In genomic region chr1:231040800-231041704, GRCh38 we compare ENCODE assay signal across 8 cellular contexts. TPM values are rescaled to one million over a fixed set of nuclear protein-coding genes. Genes with fewer than 3 reads are reported as not detected.
DNase-seq lines count a peak whose midpoint lies in the region; TF ChIP-seq lines count a peak whose summit lies in the region.

No MANE protein-coding gene starts in this region.

- peak overlapping the region in 1 of 2 donors; percentile 30 for H3K27ac ChIP-seq in ascending aorta
- no peak overlapping the region for H3K27ac ChIP-seq in iPS-20b (ENCODE audit: low read length)
- peak overlapping the region; percentile 21 for H3K27ac ChIP-seq in substantia nigra (ENCODE audit: low read depth, low read length, poor library complexity, severe bottlenecking)

- no peaks in the 10 kb centered on the region for H3K9me3 ChIP-seq in ascending aorta
- no peaks in the 10 kb centered on the region for H3K9me3 ChIP-seq in iPS-20b (ENCODE audit: insufficient read depth, low read depth, low read length)

- no peak for TF ChIP-seq CTCF in ascending aorta (IDR thresholded peaks at IDR 0.05)

- H3K36me3 ChIP-seq in ascending aorta (no peaks in the 10 kb centered on the region), iPS-20b (ENCODE audit: insufficient read depth, low read depth, low read length) (no peaks in the 10 kb centered on the region)

- no peak overlapping the region for H3K9ac ChIP-seq in iPS-20b (ENCODE audit: low read depth, low read length)

- no peaks in the 10 kb centered on the region for H3K27me3 ChIP-seq in ascending aorta
- H3K27me3 ChIP-seq in iPS-20b (ENCODE audit: insufficient read depth, low read length): peaks cover 98% of the 10 kb centered on the region

- DNase-seq in NCI-H748 (lab: John Stamatoyannopoulos, UW; ENCODE audit: unreplicated experiment) (peak; percentile 6), NCI-H748 treated with DMSO at 0.1 percent for 48 hours (lab: John Stamatoyannopoulos, UW) (no peak), ascending aorta (ENCODE audit: low spot score in 2 of 2) (no peak), substantia nigra (lab: John Stamatoyannopoulos, UW) (peak in 4 of 49 donors; percentile 29 to 57 (median 34)), mucosa of gallbladder (ENCODE audit: low spot score) (no peak), cerebellar cortex (ENCODE audit: low spot score) (no peak), SK-N-DZ (ENCODE audit: low spot score) (no peak)

- H3K4me3 ChIP-seq in ascending aorta: peak overlapping the region; percentile 87
- H3K4me3 ChIP-seq in iPS-20b (ENCODE audit: low read length): peak overlapping the region; percentile 59; the same call in 1 of the 2 replicates

- H3K4me1 ChIP-seq in ascending aorta: peaks cover 6 to 13% of the 10 kb centered on the region in 2 donors
- H3K4me1 ChIP-seq in iPS-20b (ENCODE audit: insufficient read depth, low read length): no peaks in the 10 kb centered on the region

- intact Hi-C loops in ascending aorta (cut with DNase I): loop anchor here (5.0 kb wide), 1 partner anchor 189 kb away; no protein-coding TSS in a partner anchor

RNA-seq across cellular contexts. Expression of gene FAM89A, which starts 1.0 kb away (rescaled TPM):
- total RNA-seq in ascending aorta (47.5 TPM), mucosa of gallbladder (4.0 TPM)
- polyA plus RNA-seq in SK-N-DZ (2014; cell fraction: cytosol; rRNA removed): 38.6 and 40.9 TPM in 2 replicates
- polyA plus RNA-seq in SK-N-DZ (2014; cell fraction: nucleus; rRNA removed): 21.3 and 31.0 TPM in 2 replicates
